Comparison of ENCODE assay signal across 8 cellular contexts in genomic region chr3:179604336-179605078, GRCh38.
DNase-seq lines count a peak whose midpoint lies in the region; ATAC-seq, FAIRE-seq and TF ChIP-seq lines count a peak whose summit lies in the region.

Gene MRPL47 (minus strand): TSS chr3:179604638. CDS start chr3:179604624, 14 bp downstream.
Gene NDUFB5 (plus strand): TSS chr3:179604794. CDS start chr3:179604816, 22 bp downstream.

- DNase-seq in AG09319 (ENCODE audit: extremely low read depth, low read depth) = peak; percentile 88
- peak; percentile 94 for DNase-seq in NCI-H446 treated with DMSO at 0.1 percent for 48 hours (lab: John Stamatoyannopoulos, UW)
- peak; percentile 99 for DNase-seq in cerebellar cortex (ENCODE audit: low spot score)
- peak; percentile 84 for DNase-seq in stimulated activated CD4-positive, alpha-beta T cell treated with anti-CD3 and anti-CD28 coated beads, Interleukin-12 subunit alpha, Interleukin-12 subunit beta, amount 100 ng/mL, for 4 hours

- peak; percentile 84 for FAIRE-seq in islet of Langerhans (lab: Jason Lieb, UNC)

- ATAC-seq in GM19035 (IDR thresholded peaks at IDR 0.05; ENCODE audit: unreplicated experiment) (peak; percentile 97), HG03354 (IDR thresholded peaks at IDR 0.05; ENCODE audit: poor library complexity, severe bottlenecking, unreplicated experiment) (peak; percentile 98)
- ATAC-seq in activated CD4-positive, CD25-positive, alpha-beta regulatory T cell treated with anti-CD3 and anti-CD28 coated beads, Interleukin-2, amount 50 U/mL, for 24 hours = peak; percentile 86 to 88

- TF ChIP-seq CTCF in AG09319 (IDR thresholded peaks at IDR 0.05; ENCODE audit: low read depth, low read length) = no peak

Comparison
In these comparisons a context has a peak if more than half of its experiments do, and no peak if none do; other contexts are left out.
1. Peak in every context shown above with its lines: DNase-seq and ATAC-seq.